ENCODE assay signal across 1 cellular context in the genomic region with DNA sequence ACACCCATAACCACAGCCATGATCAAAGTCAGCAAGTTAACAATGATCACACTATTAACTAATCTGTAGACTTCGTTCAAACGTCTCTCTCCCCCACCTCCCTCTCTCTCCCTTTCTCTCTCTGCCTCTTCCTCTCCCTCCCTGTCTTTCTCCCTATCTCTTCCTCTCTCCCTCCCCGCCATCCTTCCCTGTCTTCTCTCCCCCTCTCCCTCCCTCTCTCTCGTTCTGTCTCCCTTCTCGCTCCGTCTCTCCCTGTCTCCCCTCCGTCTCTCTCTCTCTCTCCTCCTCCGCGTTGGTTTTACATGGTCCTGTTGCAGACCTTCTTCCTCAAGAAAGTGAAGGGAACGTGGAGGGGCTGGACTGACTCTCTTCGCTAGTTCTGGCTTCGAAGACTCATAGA.
TF ChIP-seq lines count a peak whose summit lies in the region.

No MANE protein-coding gene starts in this region.

TF ChIP-seq in GM23338, 12 proteins besides CTCF, POLR2A, EP300 and RAD21 (continued from another document):
- TF ChIP-seq, protein P1, sequence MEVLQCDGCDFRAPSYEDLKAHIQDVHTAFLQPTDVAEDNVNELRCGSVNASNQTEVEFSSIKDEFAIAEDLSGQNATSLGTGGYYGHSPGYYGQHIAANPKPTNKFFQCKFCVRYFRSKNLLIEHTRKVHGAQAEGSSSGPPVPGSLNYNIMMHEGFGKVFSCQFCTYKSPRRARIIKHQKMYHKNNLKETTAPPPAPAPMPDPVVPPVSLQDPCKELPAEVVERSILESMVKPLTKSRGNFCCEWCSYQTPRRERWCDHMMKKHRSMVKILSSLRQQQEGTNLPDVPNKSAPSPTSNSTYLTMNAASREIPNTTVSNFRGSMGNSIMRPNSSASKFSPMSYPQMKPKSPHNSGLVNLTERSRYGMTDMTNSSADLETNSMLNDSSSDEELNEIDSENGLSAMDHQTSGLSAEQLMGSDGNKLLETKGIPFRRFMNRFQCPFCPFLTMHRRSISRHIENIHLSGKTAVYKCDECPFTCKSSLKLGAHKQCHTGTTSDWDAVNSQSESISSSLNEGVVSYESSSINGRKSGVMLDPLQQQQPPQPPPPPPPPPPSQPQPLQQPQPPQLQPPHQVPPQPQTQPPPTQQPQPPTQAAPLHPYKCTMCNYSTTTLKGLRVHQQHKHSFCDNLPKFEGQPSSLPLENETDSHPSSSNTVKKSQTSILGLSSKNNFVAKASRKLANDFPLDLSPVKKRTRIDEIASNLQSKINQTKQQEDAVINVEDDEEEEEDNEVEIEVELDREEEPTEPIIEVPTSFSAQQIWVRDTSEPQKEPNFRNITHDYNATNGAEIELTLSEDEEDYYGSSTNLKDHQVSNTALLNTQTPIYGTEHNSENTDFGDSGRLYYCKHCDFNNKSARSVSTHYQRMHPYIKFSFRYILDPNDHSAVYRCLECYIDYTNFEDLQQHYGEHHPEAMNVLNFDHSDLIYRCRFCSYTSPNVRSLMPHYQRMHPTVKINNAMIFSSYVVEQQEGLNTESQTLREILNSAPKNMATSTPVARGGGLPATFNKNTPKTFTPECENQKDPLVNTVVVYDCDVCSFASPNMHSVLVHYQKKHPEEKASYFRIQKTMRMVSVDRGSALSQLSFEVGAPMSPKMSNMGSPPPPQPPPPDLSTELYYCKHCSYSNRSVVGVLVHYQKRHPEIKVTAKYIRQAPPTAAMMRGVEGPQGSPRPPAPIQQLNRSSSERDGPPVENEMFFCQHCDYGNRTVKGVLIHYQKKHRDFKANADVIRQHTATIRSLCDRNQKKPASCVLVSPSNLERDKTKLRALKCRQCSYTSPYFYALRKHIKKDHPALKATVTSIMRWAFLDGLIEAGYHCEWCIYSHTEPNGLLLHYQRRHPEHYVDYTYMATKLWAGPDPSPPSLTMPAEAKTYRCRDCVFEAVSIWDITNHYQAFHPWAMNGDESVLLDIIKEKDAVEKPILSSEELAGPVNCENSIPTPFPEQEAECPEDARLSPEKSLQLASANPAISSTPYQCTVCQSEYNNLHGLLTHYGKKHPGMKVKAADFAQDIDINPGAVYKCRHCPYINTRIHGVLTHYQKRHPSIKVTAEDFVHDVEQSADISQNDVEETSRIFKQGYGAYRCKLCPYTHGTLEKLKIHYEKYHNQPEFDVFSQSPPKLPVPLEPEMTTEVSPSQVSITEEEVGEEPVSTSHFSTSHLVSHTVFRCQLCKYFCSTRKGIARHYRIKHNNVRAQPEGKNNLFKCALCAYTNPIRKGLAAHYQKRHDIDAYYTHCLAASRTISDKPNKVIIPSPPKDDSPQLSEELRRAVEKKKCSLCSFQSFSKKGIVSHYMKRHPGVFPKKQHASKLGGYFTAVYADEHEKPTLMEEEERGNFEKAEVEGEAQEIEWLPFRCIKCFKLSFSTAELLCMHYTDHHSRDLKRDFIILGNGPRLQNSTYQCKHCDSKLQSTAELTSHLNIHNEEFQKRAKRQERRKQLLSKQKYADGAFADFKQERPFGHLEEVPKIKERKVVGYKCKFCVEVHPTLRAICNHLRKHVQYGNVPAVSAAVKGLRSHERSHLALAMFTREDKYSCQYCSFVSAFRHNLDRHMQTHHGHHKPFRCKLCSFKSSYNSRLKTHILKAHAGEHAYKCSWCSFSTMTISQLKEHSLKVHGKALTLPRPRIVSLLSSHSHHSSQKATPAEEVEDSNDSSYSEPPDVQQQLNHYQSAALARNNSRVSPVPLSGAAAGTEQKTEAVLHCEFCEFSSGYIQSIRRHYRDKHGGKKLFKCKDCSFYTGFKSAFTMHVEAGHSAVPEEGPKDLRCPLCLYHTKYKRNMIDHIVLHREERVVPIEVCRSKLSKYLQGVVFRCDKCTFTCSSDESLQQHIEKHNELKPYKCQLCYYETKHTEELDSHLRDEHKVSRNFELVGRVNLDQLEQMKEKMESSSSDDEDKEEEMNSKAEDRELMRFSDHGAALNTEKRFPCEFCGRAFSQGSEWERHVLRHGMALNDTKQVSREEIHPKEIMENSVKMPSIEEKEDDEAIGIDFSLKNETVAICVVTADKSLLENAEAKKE (CRISPR knock-in tag; IDR thresholded peaks at IDR 0.05), result no peak
- no peak for TF ChIP-seq JUNB (IDR thresholded peaks at IDR 0.05; ENCODE audit: unreplicated experiment)
- no peak for TF ChIP-seq EZH2 (IDR thresholded peaks at IDR 0.05; ENCODE audit: low read depth, unreplicated experiment)
- no peak for TF ChIP-seq ZNF331 (CRISPR knock-in tag; IDR thresholded peaks at IDR 0.05; ENCODE audit: low read depth)
- TF ChIP-seq EZH2phosphoT487 (IDR thresholded peaks at IDR 0.05; ENCODE audit: unreplicated experiment), result no peak
- TF ChIP-seq CREB1 (CRISPR knock-in tag; IDR thresholded peaks at IDR 0.05; ENCODE audit: low read depth), result no peak
- no peak for TF ChIP-seq POLR2AphosphoS5 (IDR thresholded peaks at IDR 0.05; ENCODE audit: low read depth)
- TF ChIP-seq ZNF114 (CRISPR knock-in tag; IDR thresholded peaks at IDR 0.05), result no peak
- TF ChIP-seq NANOG (IDR thresholded peaks at IDR 0.05; ENCODE audit: borderline replicate concordance), result no peak
TF ChIP-seq in GM23338: peak in this region for 0.
